In the genomic region with DNA sequence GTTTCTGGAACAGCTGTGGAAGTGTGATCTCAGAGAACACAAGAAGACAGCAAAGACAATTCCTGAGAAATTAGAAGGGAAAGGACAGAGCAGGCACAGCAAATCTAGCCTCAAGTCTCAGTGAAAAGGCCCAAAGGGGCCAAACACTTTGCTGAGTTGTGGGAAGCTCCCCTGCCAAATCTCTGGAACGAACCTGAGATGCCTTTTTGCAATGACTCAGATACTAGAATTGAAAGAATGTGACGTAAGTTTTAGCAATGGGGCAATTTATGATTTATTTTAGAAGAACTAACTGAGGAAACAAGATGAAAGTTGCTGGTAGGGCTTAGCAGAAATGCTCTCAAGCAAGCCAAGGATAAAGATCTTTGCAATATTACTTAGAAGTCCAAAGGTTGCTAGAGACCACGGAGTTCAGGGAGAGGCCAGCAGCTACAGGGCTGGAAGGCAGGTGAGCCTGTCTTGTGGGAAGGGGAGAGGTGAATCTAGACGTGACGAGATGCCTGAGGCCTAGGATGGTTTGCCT, we compare ENCODE assay signal across 11 cellular contexts.
A peak's percentile ranks its signal among the peaks of the same experiment; 100 is the strongest.
DNase-seq lines count a peak whose midpoint lies in the region; ATAC-seq and TF ChIP-seq lines count a peak whose summit lies in the region.
"Had no signal": no experiment of that assay in that cellular context is flagged by ENCODE, and none has a peak within 500 bp of the region (broad histone marks: within the 10 kb centered on the region; RNA-seq: fewer than 3 reads in every experiment).

No MANE protein-coding gene starts in this region.

- ATAC-seq in HG03095 (IDR thresholded peaks at IDR 0.05; ENCODE audit: unreplicated experiment): peak; percentile 52
- ATAC-seq: HCT116 had no signal

- no peak overlapping the region for H3K4me3 ChIP-seq in coronary artery
- no peak overlapping the region for H3K4me3 ChIP-seq in muscle layer of duodenum (ENCODE audit: low read depth in 1 of 2, low read length in 2 of 2)

- H3K27me3 ChIP-seq in muscle layer of duodenum (ENCODE audit: low read depth, low read length): no peaks in the 10 kb centered on the region

- DNase-seq in coronary artery (ENCODE audit: low spot score) (no peak), NCI-H2227 treated with DMSO at 0.1 percent for 48 hours (lab: John Stamatoyannopoulos, UW) (no peak), HuH-7 (ENCODE audit: low spot score) (no peak), GM19238 (ENCODE audit: insufficient read length, low spot score) (no peak), SW480 (ENCODE audit: low spot score) (no peak)
- DNase-seq: AML-193, naive B cell had no signal

- H3K4me1 ChIP-seq in muscle layer of duodenum (ENCODE audit: control insufficient read depth in 1 of 2, insufficient read depth in 2 of 2, low read length in 2 of 2): peaks cover 0 to 4% of the 10 kb centered on the region in 2 donors

- no peaks in the 10 kb centered on the region for H3K9me3 ChIP-seq in muscle layer of duodenum (ENCODE audit: control insufficient read depth in 1 of 2, low read length in 2 of 2)

- peak overlapping the region; percentile 81 for H3K27ac ChIP-seq in 22Rv1
- H3K27ac ChIP-seq in coronary artery: peak overlapping the region; percentile 32 to 79
- H3K27ac ChIP-seq in muscle layer of duodenum (ENCODE audit: low read length): peak overlapping the region; percentile 29

- H3K36me3 ChIP-seq in muscle layer of duodenum (ENCODE audit: control insufficient read depth in 1 of 2, insufficient read depth in 2 of 2, low read length in 2 of 2): no peaks in the 10 kb centered on the region

- no peak for TF ChIP-seq CTCF in 22Rv1 (IDR thresholded peaks at IDR 0.05)
- TF ChIP-seq CTCF in coronary artery (IDR thresholded peaks at IDR 0.05): no peak

Comparison
In these comparisons a context has a peak if more than half of its experiments do, and no peak if none do; other contexts are left out.
1. H3K27ac ChIP-seq: peak in every context shown above with its lines; median percentile 81 in 22Rv1; 56 in coronary artery; 29 in muscle layer of duodenum.